Comparison of ENCODE assay signal across 2 cellular contexts in the genomic region with DNA sequence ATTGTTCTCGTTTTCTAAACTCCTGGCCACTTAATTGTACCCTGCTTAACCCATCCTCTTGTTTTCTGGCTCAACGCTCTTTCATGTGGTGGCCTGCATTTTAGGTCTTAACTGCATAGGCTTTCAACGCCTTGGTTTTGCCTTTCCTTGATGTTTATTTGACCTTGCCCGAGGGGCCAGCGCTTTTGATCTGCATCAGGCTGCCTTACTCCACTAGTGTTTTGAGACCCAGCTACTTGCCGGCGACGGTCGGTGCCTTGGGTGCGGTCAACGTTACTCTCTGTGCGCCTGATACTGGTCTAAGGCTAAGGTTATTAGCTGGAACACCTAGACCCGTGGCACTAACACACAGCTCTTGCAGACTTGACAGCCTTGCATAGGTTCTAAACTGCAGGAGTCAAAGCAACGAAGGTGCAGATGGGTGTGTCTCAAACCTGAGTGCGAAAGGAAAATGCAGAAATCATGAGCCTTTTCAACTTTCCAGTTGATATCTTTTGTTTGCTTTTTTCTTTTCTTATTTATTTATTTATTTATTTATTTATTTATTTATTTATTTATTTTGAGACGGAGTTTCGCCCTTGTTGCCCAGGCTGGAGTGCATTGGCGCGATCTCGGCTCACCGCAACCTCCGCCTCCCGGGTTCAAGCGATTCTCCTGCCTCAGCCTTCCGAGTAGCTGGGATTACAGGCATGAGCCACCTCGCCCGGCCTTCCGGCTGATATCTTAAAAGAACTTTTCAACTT.
TF ChIP-seq lines count a peak whose summit lies in the region.

No MANE protein-coding gene starts in this region.

TF ChIP-seq in IMR-90, 13 proteins besides CTCF, POLR2A, EP300 and RAD21:
- TF ChIP-seq NFE2L2 (IDR thresholded peaks at IDR 0.05; ENCODE audit: low read depth, low read length) (no peak), MAFK (IDR thresholded peaks at IDR 0.05; ENCODE audit: low read depth, low read length) (no peak)

TF ChIP-seq in endothelial cell of umbilical vein, 7 proteins besides CTCF, POLR2A, EP300 and RAD21:
- TF ChIP-seq POLR2AphosphoS5 (IDR thresholded peaks at IDR 0.05; ENCODE audit: insufficient read depth, low read depth, low read length): no peak
